34 cellular contexts compared by ENCODE assay signal in the genomic region with DNA sequence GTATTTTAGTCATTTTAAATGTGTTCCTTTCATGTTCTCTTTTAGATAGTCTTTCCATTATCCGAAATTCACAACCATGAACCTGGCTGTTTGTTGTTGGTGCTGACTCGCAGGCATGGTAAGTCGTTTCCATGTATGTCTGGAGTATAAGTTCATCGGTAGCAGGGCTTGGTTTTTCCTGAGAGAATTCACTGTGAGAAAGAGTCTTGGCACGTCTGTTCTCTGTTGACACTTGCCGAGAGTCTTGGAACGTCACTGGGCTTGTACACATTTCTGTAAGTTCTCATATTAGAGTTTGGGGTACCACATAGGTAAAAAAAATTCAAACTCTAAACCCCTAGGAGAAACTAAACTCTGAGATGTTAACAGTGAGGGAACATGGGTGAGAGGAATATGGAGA. TPM values are rescaled to one million over a fixed set of nuclear protein-coding genes. Genes with fewer than 3 reads are reported as not detected.
DNase-seq lines count a peak whose midpoint lies in the region; ATAC-seq, FAIRE-seq and TF ChIP-seq lines count a peak whose summit lies in the region.
"Had no signal": no experiment of that assay in that cellular context is flagged by ENCODE, and none has a peak within 500 bp of the region (broad histone marks: within the 10 kb centered on the region; RNA-seq: fewer than 3 reads in every experiment).

No MANE protein-coding gene starts in this region.

- no peak overlapping the region for H2AFZ ChIP-seq in astrocyte (ENCODE audit: low read depth, low read length)

- no peak overlapping the region for H3K9ac ChIP-seq in astrocyte (ENCODE audit: low read length)

- H4K20me1 ChIP-seq in astrocyte (ENCODE audit: insufficient read depth, low read length): no peaks in the 10 kb centered on the region

- 17 to 51% methylated on average over 7 of the region's 7 CpGs for WGBS in esophagus squamous epithelium, 2 donors

- peak overlapping the region; percentile 71 for H3K27ac Mint-ChIP-seq in activated T-cell treated with anti-CD3 and anti-CD28 coated beads, Interleukin-2, amount 50 U/mL, for 72 hours
- H3K27ac Mint-ChIP-seq in astrocyte (ENCODE audit: unreplicated experiment) (peak overlapping the region; percentile 87), type B pancreatic cell (no peak overlapping the region)
- no peak overlapping the region for H3K27ac Mint-ChIP-seq in stimulated activated effector memory CD8-positive, alpha-beta T cell treated with anti-CD3 and anti-CD28 coated beads, Interleukin-12 subunit alpha, Interleukin-12 subunit beta, amount 100 ng/mL, for 72 hours
- H3K27ac Mint-ChIP-seq: dendritic cell treated with granulocyte-macrophage colony-stimulating factor and Interleukin-4, amounts not matched to agents 40 ng/mL and 50 ng/mL, for 4 days had no signal

- H3K36me3 ChIP-seq in astrocyte (ENCODE audit: insufficient read depth, low read length) (no peaks in the 10 kb centered on the region), esophagus squamous epithelium (no peaks in the 10 kb centered on the region)
- H3K36me3 ChIP-seq: gastroesophageal sphincter, SJCRH30, suprapubic skin, upper lobe of right lung had no signal

- no peak for ATAC-seq in activated T-cell treated with anti-CD3 and anti-CD28 coated beads, Interleukin-2, amount 50 U/mL, for 72 hours (replicated peaks in 1 of 2)
- ATAC-seq in stimulated activated effector memory CD8-positive, alpha-beta T cell treated with anti-CD3 and anti-CD28 coated beads, Interleukin-12 subunit alpha, Interleukin-12 subunit beta, amount 100 ng/mL, for 72 hours: no peak
- ATAC-seq: gastroesophageal sphincter, upper lobe of right lung had no signal

- no peaks in the 10 kb centered on the region for H3K9me3 Mint-ChIP-seq in activated T-cell treated with anti-CD3 and anti-CD28 coated beads, Interleukin-2, amount 50 U/mL, for 72 hours
- no peaks in the 10 kb centered on the region for H3K9me3 Mint-ChIP-seq in astrocyte (ENCODE audit: unreplicated experiment)
- H3K9me3 Mint-ChIP-seq in stimulated activated effector memory CD8-positive, alpha-beta T cell treated with anti-CD3 and anti-CD28 coated beads, Interleukin-12 subunit alpha, Interleukin-12 subunit beta, amount 100 ng/mL, for 72 hours: no peaks in the 10 kb centered on the region
- H3K9me3 Mint-ChIP-seq in type B pancreatic cell: no peaks in the 10 kb centered on the region
- H3K9me3 Mint-ChIP-seq: activated naive CD8-positive, alpha-beta T cell treated with anti-CD3 and anti-CD28 coated beads for 36 hours; CD14-positive monocyte; dendritic cell treated with granulocyte-macrophage colony-stimulating factor and Interleukin-4, amounts not matched to agents 40 ng/mL and 50 ng/mL, for 4 days had no signal

- TF ChIP-seq POLR2A in esophagus squamous epithelium (IDR thresholded peaks at IDR 0.05): no peak

- peaks cover 4% of the 10 kb centered on the region for H3K27me3 Mint-ChIP-seq in activated T-cell treated with anti-CD3 and anti-CD28 coated beads, Interleukin-2, amount 50 U/mL, for 72 hours (ENCODE audit: low read depth)
- H3K27me3 Mint-ChIP-seq in astrocyte (ENCODE audit: low read depth, unreplicated experiment) (peaks cover 2% of the 10 kb centered on the region), type B pancreatic cell (peaks cover 9% of the 10 kb centered on the region)
- H3K27me3 Mint-ChIP-seq: activated naive CD8-positive, alpha-beta T cell treated with anti-CD3 and anti-CD28 coated beads for 36 hours had no signal

- H3K79me2 ChIP-seq in astrocyte (ENCODE audit: insufficient read depth, low read length): no peaks in the 10 kb centered on the region

- FAIRE-seq in astrocyte (lab: Jason Lieb, UNC): no peak

- H3K4me1 Mint-ChIP-seq in activated T-cell treated with anti-CD3 and anti-CD28 coated beads, Interleukin-2, amount 50 U/mL, for 72 hours (ENCODE audit: low read depth): peaks cover 17% of the 10 kb centered on the region
- H3K4me1 Mint-ChIP-seq in astrocyte (ENCODE audit: low read depth, unreplicated experiment) (peaks cover 2% of the 10 kb centered on the region), type B pancreatic cell (ENCODE audit: unreplicated experiment) (peaks cover 7% of the 10 kb centered on the region)
- H3K4me1 Mint-ChIP-seq in stimulated activated effector memory CD8-positive, alpha-beta T cell treated with anti-CD3 and anti-CD28 coated beads, Interleukin-12 subunit alpha, Interleukin-12 subunit beta, amount 100 ng/mL, for 72 hours: peaks cover 13% of the 10 kb centered on the region

- intact Hi-C loops in esophagus squamous epithelium (cut with DNase I): no loop called here

- no peak overlapping the region for H3K4me2 ChIP-seq in astrocyte (ENCODE audit: low read length)

- H3K4me1 ChIP-seq in astrocyte (ENCODE audit: insufficient read depth, low read length): peaks cover 4% of the 10 kb centered on the region
- H3K4me1 ChIP-seq in esophagus squamous epithelium: peaks cover 0 to 39% (median 11%) of the 10 kb centered on the region in 3 donors
- H3K4me1 ChIP-seq: gastroesophageal sphincter, SJCRH30, upper lobe of right lung had no signal

- H3K36me3 Mint-ChIP-seq in activated T-cell treated with anti-CD3 and anti-CD28 coated beads, Interleukin-2, amount 50 U/mL, for 72 hours (ENCODE audit: insufficient read depth in 2 of 2): no peaks in the 10 kb centered on the region
- H3K36me3 Mint-ChIP-seq in astrocyte (ENCODE audit: low read depth, unreplicated experiment) (no peaks in the 10 kb centered on the region), type B pancreatic cell (no peaks in the 10 kb centered on the region)
- no peaks in the 10 kb centered on the region for H3K36me3 Mint-ChIP-seq in stimulated activated effector memory CD8-positive, alpha-beta T cell treated with anti-CD3 and anti-CD28 coated beads, Interleukin-12 subunit alpha, Interleukin-12 subunit beta, amount 100 ng/mL, for 72 hours
- H3K36me3 Mint-ChIP-seq: activated naive CD8-positive, alpha-beta T cell treated with anti-CD3 and anti-CD28 coated beads for 36 hours; CD14-positive monocyte had no signal

- TF ChIP-seq CTCF in astrocyte (IDR thresholded peaks at IDR 0.05; ENCODE audit: insufficient read depth, low read depth, low read length) (no peak), esophagus squamous epithelium (IDR thresholded peaks at IDR 0.05) (no peak), type B pancreatic cell (conservative IDR thresholded peaks at IDR 0.05) (no peak)

- no peak for DNase-seq in activated T-cell treated with anti-CD3 and anti-CD28 coated beads, Interleukin-2, amount 50 U/mL, for 72 hours
- no peak for DNase-seq in activated T-cell treated with anti-CD3 and anti-CD28 coated beads for 4 hours
- no peak for DNase-seq in astrocyte (ENCODE audit: low read depth)
- no peak for DNase-seq in esophagus squamous epithelium (lab: John Stamatoyannopoulos, UW)
- DNase-seq in stimulated activated effector memory CD8-positive, alpha-beta T cell treated with anti-CD3 and anti-CD28 coated beads, Interleukin-12 subunit alpha, Interleukin-12 subunit beta, amount 100 ng/mL, for 72 hours (ENCODE audit: low spot score in 2 of 2): no peak
- no peak for DNase-seq in NCI-H226
- DNase-seq in type B pancreatic cell (ENCODE audit: extremely low spot score, unreplicated experiment): no peak
- no peak for DNase-seq in activated naive CD4-positive, alpha-beta T cell (lab: John Stamatoyannopoulos, UW)
- DNase-seq: 8988T; activated CD4-positive, alpha-beta T cell treated with anti-CD3 and anti-CD28 coated beads for 36 hours; activated effector memory CD4-positive, alpha-beta T cell treated with anti-CD3 and anti-CD28 coated beads, Interleukin-2, amount 50 U/mL, for 16 hours; activated naive CD8-positive, alpha-beta T cell treated with anti-CD3 and anti-CD28 coated beads for 36 hours; anterior cingulate cortex; central memory CD4-positive, alpha-beta T cell; DMS79; GDM1; hypothalamus; mesenchymal stem cell; NCI-H1105; NCI-H1930; NCI-H69; SJCRH30; stimulated activated naive CD4-positive, alpha-beta T cell treated with Interleukin-2 at 50 U/mL for 16 hours; SW 1271; T-helper 9 cell; upper lobe of right lung had no signal

- H3K27ac ChIP-seq in astrocyte (ENCODE audit: low read depth, low read length) (no peak overlapping the region), esophagus squamous epithelium (peak overlapping the region in 3 of 4 donors; percentile 67 to 88 (median 85))
- H3K27ac ChIP-seq: gastroesophageal sphincter, SJCRH30, upper lobe of right lung, VCaP had no signal

- H3K4me3 ChIP-seq in astrocyte (ENCODE audit: insufficient read depth, low read depth, low read length) (no peak overlapping the region), esophagus squamous epithelium (no peak overlapping the region)
- H3K4me3 ChIP-seq: gastroesophageal sphincter, SJCRH30, skin epidermis, suprapubic skin, upper lobe of right lung had no signal

- H3K27me3 ChIP-seq in astrocyte (ENCODE audit: insufficient read depth, low read length) (no peaks in the 10 kb centered on the region), esophagus squamous epithelium (peaks cover 0 to 31% (median 0%) of the 10 kb centered on the region in 4 donors)
- H3K27me3 ChIP-seq: SJCRH30, suprapubic skin, upper lobe of right lung had no signal

- H3K9me3 ChIP-seq in astrocyte (ENCODE audit: insufficient read depth, low read depth, low read length): no peaks in the 10 kb centered on the region
- no peaks in the 10 kb centered on the region for H3K9me3 ChIP-seq in esophagus squamous epithelium
- H3K9me3 ChIP-seq: gastroesophageal sphincter, SJCRH30, suprapubic skin, upper lobe of right lung had no signal

- peak overlapping the region; percentile 58 to 87 for H3K4me3 Mint-ChIP-seq in activated T-cell treated with anti-CD3 and anti-CD28 coated beads, Interleukin-2, amount 50 U/mL, for 72 hours
- H3K4me3 Mint-ChIP-seq in astrocyte (ENCODE audit: unreplicated experiment) (no peak overlapping the region), type B pancreatic cell (no peak overlapping the region)
- H3K4me3 Mint-ChIP-seq in stimulated activated effector memory CD8-positive, alpha-beta T cell treated with anti-CD3 and anti-CD28 coated beads, Interleukin-12 subunit alpha, Interleukin-12 subunit beta, amount 100 ng/mL, for 72 hours: peak overlapping the region; percentile 60
- H3K4me3 Mint-ChIP-seq: activated naive CD8-positive, alpha-beta T cell treated with anti-CD3 and anti-CD28 coated beads for 36 hours; dendritic cell treated with granulocyte-macrophage colony-stimulating factor and Interleukin-4, amounts not matched to agents 40 ng/mL and 50 ng/mL, for 4 days had no signal

RNA-seq across cellular contexts. Expression of gene EIF4A2, which starts 29.4 kb away (rescaled TPM):
- 100 to 1,000 TPM; 353 to 492 TPM for total RNA-seq in activated T-cell treated with anti-CD3 and anti-CD28 coated beads, Interleukin-2, amount 50 U/mL, for 72 hours
- total RNA-seq in astrocyte (323 and 337 TPM in 2 replicates), esophagus squamous epithelium (100 to 1,000 TPM; 172 to 363 (median 205) TPM), type B pancreatic cell (ENCODE audit: low replicate concordance) (477 and 480 TPM in 2 replicates)

RNA-seq across cellular contexts. Expression of gene KNG1, which starts 36.8 kb away (rescaled TPM):
- not detected for total RNA-seq in activated T-cell treated with anti-CD3 and anti-CD28 coated beads, Interleukin-2, amount 50 U/mL, for 72 hours
- total RNA-seq in astrocyte (not detected in 2 replicates), esophagus squamous epithelium (not detected), type B pancreatic cell (ENCODE audit: low replicate concordance) (not detected in 2 replicates)
- total RNA-seq: activated CD4-positive, alpha-beta T cell treated with anti-CD3 and anti-CD28 coated beads for 36 hours; activated naive CD8-positive, alpha-beta T cell treated with anti-CD3 and anti-CD28 coated beads for 36 hours; gastroesophageal sphincter; HT-29; myocyte; SJCRH30 had no signal

RNA-seq across cellular contexts. Expression of gene RFC4, which starts 52.3 kb away (rescaled TPM):
- 100 to 1,000 TPM; 112 to 141 TPM for total RNA-seq in activated T-cell treated with anti-CD3 and anti-CD28 coated beads, Interleukin-2, amount 50 U/mL, for 72 hours
- total RNA-seq in astrocyte (9.2 and 13.1 TPM in 2 replicates), esophagus squamous epithelium (10 to 100 TPM in 3 of 4 donors, 1 to 10 TPM in 1; 6.6 to 23.5 (median 15.9) TPM), type B pancreatic cell (ENCODE audit: low replicate concordance) (33.6 and 64.2 TPM in 2 replicates)

Comparison
In these comparisons a context has a peak if more than half of its experiments do, and no peak if none do; other contexts are left out.
1. H3K27ac Mint-ChIP-seq: peak in activated T-cell treated with anti-CD3 and anti-CD28 coated beads, Interleukin-2, amount 50 U/mL, for 72 hours (single experiment) and astrocyte (single experiment); none in stimulated activated effector memory CD8-positive, alpha-beta T cell treated with anti-CD3 and anti-CD28 coated beads, Interleukin-12 subunit alpha, Interleukin-12 subunit beta, amount 100 ng/mL, for 72 hours (single experiment) and type B pancreatic cell (single experiment).
2. H3K4me3 Mint-ChIP-seq: peak in activated T-cell treated with anti-CD3 and anti-CD28 coated beads, Interleukin-2, amount 50 U/mL, for 72 hours (2 of 2) and stimulated activated effector memory CD8-positive, alpha-beta T cell treated with anti-CD3 and anti-CD28 coated beads, Interleukin-12 subunit alpha, Interleukin-12 subunit beta, amount 100 ng/mL, for 72 hours (single experiment); none in astrocyte (single experiment) and type B pancreatic cell (single experiment).